ENCODE assay signal across 14 cellular contexts in the genomic region with DNA sequence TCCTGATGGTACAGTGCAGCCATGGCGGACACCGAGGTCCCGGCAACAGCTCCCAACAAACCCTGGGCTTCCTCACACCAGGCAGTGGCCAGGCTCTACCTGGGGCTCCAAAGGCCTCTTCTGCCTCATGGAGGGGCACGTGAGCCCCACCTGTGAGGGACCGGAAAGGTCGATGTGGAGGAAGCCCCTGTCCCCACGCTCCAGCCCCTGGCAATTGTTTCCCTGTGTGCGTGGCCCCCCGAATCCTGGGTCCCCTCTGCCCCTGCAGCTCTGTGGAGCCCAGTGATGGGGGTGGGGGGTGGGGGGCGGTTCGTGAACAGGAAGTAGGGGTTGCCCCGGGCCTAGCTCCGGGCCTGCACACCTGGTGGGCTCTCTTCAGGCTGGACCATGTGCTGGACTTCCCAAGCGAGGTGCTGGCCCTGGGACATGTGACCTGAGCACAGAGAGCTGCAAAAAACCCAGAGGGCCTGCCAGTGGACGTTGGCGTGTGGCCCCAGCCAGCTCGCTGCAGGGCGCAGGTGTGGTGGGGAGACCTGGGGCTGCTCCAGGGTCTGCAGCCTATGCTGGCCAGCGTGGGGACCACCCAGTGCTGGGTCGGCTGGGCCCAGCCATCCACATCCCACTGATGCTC.
"Had no signal": no experiment of that assay in that cellular context is flagged by ENCODE, and none has a peak within 500 bp of the region (broad histone marks: within the 10 kb centered on the region; RNA-seq: fewer than 3 reads in every experiment).

No MANE protein-coding gene starts in this region.

- H3K4me3 ChIP-seq: esophagus squamous epithelium, hepatocyte, tibial artery had no signal

- H3K27me3 Mint-ChIP-seq: activated naive CD4-positive, alpha-beta T cell treated with anti-CD3 and anti-CD28 coated beads, Interleukin-2, amount 10 ng/mL, durations not matched to agents 7 days and 5 days; stimulated activated naive B cell treated with anti-CD40 and anti-IgM and Interleukin-4, amounts not matched to agents 10 μg/mL and 1 μg/mL and 100 μg/mL, for 72 hours; T-cell had no signal

- DNase-seq: activated CD4-positive, alpha-beta T cell treated with anti-CD3 and anti-CD28 coated beads, Interleukin-2, amount 50 U/mL, for 4 hours; activated CD4-positive, CD25-positive, alpha-beta regulatory T cell treated with anti-CD3 and anti-CD28 coated beads, Interleukin-2, amount 50 U/mL, for 72 hours; activated naive CD4-positive, alpha-beta T cell treated with anti-CD3 and anti-CD28 coated beads, Interleukin-2, amount 10 ng/mL, durations not matched to agents 7 days and 5 days; activated T-cell treated with anti-CD3 and anti-CD28 coated beads, Interleukin-2, amount 50 U/mL, for 4 hours; esophagus squamous epithelium; SK-N-SH; stimulated activated CD4-positive, alpha-beta T cell treated with anti-CD3 and anti-CD28 coated beads, Interleukin-1b, Interleukin-23, amount 100 ng/mL, for 48 hours; stimulated activated naive B cell treated with anti-CD40 and anti-IgM and Interleukin-4, amounts not matched to agents 10 μg/mL and 1 μg/mL and 100 μg/mL, for 72 hours; T-helper 9 cell; tibial artery had no signal

- ATAC-seq: activated T-cell treated with anti-CD3 and anti-CD28 coated beads, Interleukin-2, amount 50 U/mL, for 4 hours; sciatic nerve; stimulated activated naive B cell treated with anti-CD40 and anti-IgM and Interleukin-4, amounts not matched to agents 10 μg/mL and 1 μg/mL and 100 μg/mL, for 72 hours; T-cell had no signal

- H3K9ac ChIP-seq: SK-N-SH had no signal

- H3K4me2 ChIP-seq: hepatocyte, SK-N-SH had no signal

- H3K27me3 ChIP-seq: esophagus squamous epithelium, hepatocyte, tibial artery had no signal

- H3K9me3 Mint-ChIP-seq: activated T-cell treated with anti-CD3 and anti-CD28 coated beads, Interleukin-2, amount 50 U/mL, for 4 hours; mesothelial cell of epicardium; T-cell had no signal

- H3K9me3 ChIP-seq: esophagus squamous epithelium, SK-N-SH, tibial artery had no signal

- H2AFZ ChIP-seq: hepatocyte had no signal

- H3K27ac Mint-ChIP-seq: activated naive CD4-positive, alpha-beta T cell treated with anti-CD3 and anti-CD28 coated beads, Interleukin-2, amount 10 ng/mL, durations not matched to agents 7 days and 5 days; T-cell had no signal

- H3K27ac ChIP-seq: esophagus squamous epithelium, hepatocyte, tibial artery had no signal

- H3K4me3 Mint-ChIP-seq: activated naive CD4-positive, alpha-beta T cell treated with anti-CD3 and anti-CD28 coated beads, Interleukin-2, amount 10 ng/mL, durations not matched to agents 7 days and 5 days; activated T-cell treated with anti-CD3 and anti-CD28 coated beads, Interleukin-2, amount 50 U/mL, for 4 hours; mesothelial cell of epicardium; stimulated activated naive B cell treated with anti-CD40 and anti-IgM and Interleukin-4, amounts not matched to agents 10 μg/mL and 1 μg/mL and 100 μg/mL, for 72 hours; T-cell had no signal
